Comparison of ENCODE assay signal across 29 cellular contexts in genomic region chr1:194309697-194310096, GRCh38.
"Had no signal": no experiment of that assay in that cellular context is flagged by ENCODE, and none has a peak within 500 bp of the region (broad histone marks: within the 10 kb centered on the region; RNA-seq: fewer than 3 reads in every experiment).

No MANE protein-coding gene starts in this region.

- ATAC-seq: left ventricle myocardium superior; sciatic nerve; stimulated activated effector memory CD8-positive, alpha-beta T cell treated with anti-CD3 and anti-CD28 coated beads, Interleukin-12 subunit alpha, Interleukin-12 subunit beta, amount 100 ng/mL, for 72 hours had no signal

- H3K4me1 ChIP-seq: ascending aorta, colonic mucosa, vagina had no signal

- DNase-seq: activated CD4-positive, alpha-beta memory T cell treated with anti-CD3 and anti-CD28 coated beads for 36 hours; activated CD4-positive, alpha-beta T cell treated with anti-CD3 and anti-CD28 coated beads, Interleukin-2, amount 10 ng/mL, durations not matched to agents 24 days and 14 days; activated CD4-positive, CD25-positive, alpha-beta regulatory T cell treated with anti-CD3 and anti-CD28 coated beads, Interleukin-2, amount 50 U/mL, for 72 hours; activated CD8-positive, alpha-beta memory T cell treated with anti-CD3 and anti-CD28 coated beads, Interleukin-2, amount 50 U/mL, for 4 hours; activated effector memory CD4-positive, alpha-beta T cell treated with anti-CD3 and anti-CD28 coated beads, Interleukin-2, amount 50 U/mL, for 16 hours; activated naive CD4-positive, alpha-beta T cell treated with anti-CD3 and anti-CD28 coated beads for 36 hours; activated naive CD8-positive, alpha-beta T cell treated with anti-CD3 and anti-CD28 coated beads, Interleukin-2, amount 10 ng/mL, durations not matched to agents 7 days and 5 days; activated T-cell treated with anti-CD3 and anti-CD28 coated beads, Interleukin-2, amount 50 U/mL, for 1 hour; cerebellar nuclear complex; colonic mucosa; effector CD8-positive, alpha-beta T cell; glutamatergic neuron; left ventricle myocardium superior; naive B cell; nephron progenitor cell; ovary; stimulated activated CD4-positive, alpha-beta T cell treated with anti-CD3 and anti-CD28 coated beads, Interleukin-12 subunit alpha, Interleukin-12 subunit beta, amount 100 ng/mL, for 4 hours; stimulated activated CD4-positive, alpha-beta T cell treated with anti-CD3 and anti-CD28 coated beads, Interleukin-4, amount 100 ng/mL, for 24 hours had no signal

- H3K9me3 ChIP-seq: ascending aorta, colonic mucosa, ovary, thoracic aorta, vagina had no signal

- H3K27me3 ChIP-seq: ascending aorta, cardiac muscle cell, colonic mucosa, ovary, vagina had no signal

- H3K36me3 ChIP-seq: ascending aorta, cardiac muscle cell, colonic mucosa, ovary, thoracic aorta, vagina had no signal

- H3K27ac ChIP-seq: ascending aorta, cardiac muscle cell, colonic mucosa, epithelial cell of prostate, ovary, skin epidermis, thoracic aorta, vagina had no signal

- FAIRE-seq: endometrium, frontal cortex, islet of Langerhans had no signal

- H3K4me3 ChIP-seq: ascending aorta, cardiac muscle cell, colonic mucosa, ovary, skin epidermis, thoracic aorta, vagina had no signal
